Comparison of ENCODE assay signal across 30 cellular contexts in the genomic region with DNA sequence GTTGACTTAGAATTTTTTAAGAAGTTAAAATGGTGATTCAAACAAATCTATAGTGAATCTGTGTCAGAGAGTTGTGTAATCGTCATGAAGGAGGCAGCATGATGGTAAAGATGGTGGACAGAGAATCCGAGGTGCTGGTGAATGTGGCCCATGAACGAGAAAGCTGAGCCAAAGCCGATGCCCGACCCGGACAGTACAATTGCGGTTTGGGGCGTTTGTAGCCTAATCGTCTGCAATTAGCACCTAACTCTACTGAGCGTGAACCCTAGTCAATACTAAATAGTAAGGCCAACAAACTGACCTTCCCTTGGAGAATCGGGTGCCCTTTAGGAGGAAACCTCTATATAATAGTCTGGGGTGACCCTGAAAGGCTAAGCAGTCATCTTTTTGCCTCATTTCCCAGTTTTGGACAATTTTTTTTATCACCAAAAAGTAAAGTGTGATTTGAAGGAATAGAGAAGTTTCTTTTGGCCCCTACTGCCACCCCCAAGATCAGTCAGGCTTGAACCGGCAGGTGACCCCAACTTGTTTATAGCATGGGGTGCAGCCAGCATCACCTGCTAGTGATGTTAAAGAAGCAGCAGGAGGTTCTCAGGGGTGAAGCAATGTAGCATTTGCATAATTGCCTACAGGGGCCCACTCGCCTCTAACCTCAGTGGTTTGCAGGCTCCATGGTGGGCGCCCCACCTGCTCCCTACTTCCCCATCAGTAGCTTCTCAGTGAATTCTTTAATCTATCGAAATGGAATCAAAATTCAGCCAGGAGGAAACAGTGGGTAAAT. TPM values are rescaled to one million over a fixed set of nuclear protein-coding genes. Genes with fewer than 3 reads are reported as not detected.
DNase-seq lines count a peak whose midpoint lies in the region; ATAC-seq, FAIRE-seq and TF ChIP-seq lines count a peak whose summit lies in the region.
"Had no signal": no experiment of that assay in that cellular context is flagged by ENCODE, and none has a peak within 500 bp of the region (broad histone marks: within the 10 kb centered on the region; RNA-seq: fewer than 3 reads in every experiment).

No MANE protein-coding gene starts in this region.

- H3K27ac ChIP-seq in OCI-LY3 (ENCODE audit: low read length) (peak overlapping the region; percentile 74), kidney (ENCODE audit: low read depth in 2 of 2, low read length in 2 of 2) (no peak overlapping the region), osteoblast (ENCODE audit: low read depth, low read length) (no peak overlapping the region)
- H3K27ac ChIP-seq: A549, right lobe of liver, vagina had no signal

- H2AFZ ChIP-seq in OCI-LY3 (ENCODE audit: low read depth, low read length) (no peak overlapping the region), osteoblast (ENCODE audit: low read length) (no peak overlapping the region)

- peak overlapping the region; percentile 15; the same call in 1 of the 2 replicates for H3K4me3 ChIP-seq in OCI-LY3 (ENCODE audit: low read length)
- no peak overlapping the region for H3K4me3 ChIP-seq in kidney (ENCODE audit: low read length in 2 of 2)
- H3K4me3 ChIP-seq in osteoblast (ENCODE audit: insufficient read depth, low read length): no peak overlapping the region
- H3K4me3 ChIP-seq: A549, lung, right lobe of liver, thoracic aorta, vagina had no signal

- no peak for DNase-seq in activated naive CD8-positive, alpha-beta T cell treated with anti-CD3 and anti-CD28 coated beads, Interleukin-2, amount 50 U/mL, for 24 hours
- DNase-seq in activated naive CD8-positive, alpha-beta T cell treated with anti-CD3 and anti-CD28 coated beads for 36 hours: no peak
- DNase-seq in kidney (peak; percentile 39), osteoblast (ENCODE audit: insufficient read length, low spot score, missing footprints) (no peak), NCI-H2171 (lab: John Stamatoyannopoulos, UW) (no peak), HPDE6-E6E7 (ENCODE audit: extremely low spot score) (no peak)
- DNase-seq in effector CD4-positive, alpha-beta T cell: no peak
- DNase-seq: activated CD4-positive, alpha-beta T cell treated with anti-CD3 and anti-CD28 coated beads for 4 hours; activated CD8-positive, alpha-beta memory T cell treated with anti-CD3 and anti-CD28 coated beads for 24 hours; activated naive CD4-positive, alpha-beta T cell treated with Interleukin-2 at 50 U/mL for 16 hours; activated T-cell treated with anti-CD3 and anti-CD28 coated beads, Interleukin-2, amount 50 U/mL, for 4 hours; AML-193; amygdala; glutamatergic neuron; KG1; MM.1S; NCI-H1417; NCI-H2081 treated with DMSO at 0.1 percent for 48 hours; NCI-H748 treated with DMSO at 0.1 percent for 48 hours; right lobe of liver; stimulated activated CD4-positive, alpha-beta T cell treated with anti-CD3 and anti-CD28 coated beads, Interleukin-4, amount 100 ng/mL, for 4 hours; stimulated activated naive CD4-positive, alpha-beta T cell had no signal

- H3K36me3 Mint-ChIP-seq in activated naive CD8-positive, alpha-beta T cell treated with anti-CD3 and anti-CD28 coated beads, Interleukin-2, amount 50 U/mL, for 24 hours (ENCODE audit: low read depth): peaks cover 92% of the 10 kb centered on the region
- peaks cover 75% of the 10 kb centered on the region for H3K36me3 Mint-ChIP-seq in activated naive CD8-positive, alpha-beta T cell treated with anti-CD3 and anti-CD28 coated beads for 36 hours

- peak overlapping the region; percentile 95 for H3K4me2 ChIP-seq in OCI-LY3 (ENCODE audit: low read length)
- no peak overlapping the region for H3K4me2 ChIP-seq in osteoblast (ENCODE audit: insufficient read depth, low read length)
- H3K4me2 ChIP-seq: A549 had no signal

- no peaks in the 10 kb centered on the region for H3K9me3 Mint-ChIP-seq in activated naive CD8-positive, alpha-beta T cell treated with anti-CD3 and anti-CD28 coated beads, Interleukin-2, amount 50 U/mL, for 24 hours
- H3K9me3 Mint-ChIP-seq in activated naive CD8-positive, alpha-beta T cell treated with anti-CD3 and anti-CD28 coated beads for 36 hours: no peaks in the 10 kb centered on the region
- H3K9me3 Mint-ChIP-seq: activated T-cell treated with anti-CD3 and anti-CD28 coated beads, Interleukin-2, amount 50 U/mL, for 4 hours; neural crest cell had no signal

- H3K27me3 Mint-ChIP-seq in activated naive CD8-positive, alpha-beta T cell treated with anti-CD3 and anti-CD28 coated beads, Interleukin-2, amount 50 U/mL, for 24 hours: no peaks in the 10 kb centered on the region
- H3K27me3 Mint-ChIP-seq in activated naive CD8-positive, alpha-beta T cell treated with anti-CD3 and anti-CD28 coated beads for 36 hours: no peaks in the 10 kb centered on the region

- H3K36me3 ChIP-seq in OCI-LY3 (replicated peaks; ENCODE audit: low read depth, low read length) (peaks cover 89% of the 10 kb centered on the region), kidney (ENCODE audit: control insufficient read depth in 1 of 2, insufficient read depth in 2 of 2, low read length in 2 of 2) (peaks cover 0 to 9% of the 10 kb centered on the region in 2 donors), osteoblast (ENCODE audit: insufficient read depth, low read length) (no peaks in the 10 kb centered on the region)
- H3K36me3 ChIP-seq: thoracic aorta, vagina had no signal

- H3K27ac Mint-ChIP-seq in activated naive CD8-positive, alpha-beta T cell treated with anti-CD3 and anti-CD28 coated beads, Interleukin-2, amount 50 U/mL, for 24 hours: peak overlapping the region; percentile 59
- H3K27ac Mint-ChIP-seq in activated naive CD8-positive, alpha-beta T cell treated with anti-CD3 and anti-CD28 coated beads for 36 hours: no peak overlapping the region

- H3K9me3 ChIP-seq in OCI-LY3 (ENCODE audit: insufficient read depth, low read length) (no peaks in the 10 kb centered on the region), kidney (ENCODE audit: control insufficient read depth in 1 of 2, low read length in 2 of 2) (no peaks in the 10 kb centered on the region), osteoblast (ENCODE audit: low read depth, low read length) (no peaks in the 10 kb centered on the region)
- H3K9me3 ChIP-seq: right lobe of liver, thoracic aorta, vagina had no signal

- intact Hi-C loops in kidney (cut with DNase I): no loop called here

- H3K4me1 ChIP-seq in OCI-LY3 (ENCODE audit: low read length): peaks cover 100% of the 10 kb centered on the region
- no peaks in the 10 kb centered on the region for H3K4me1 ChIP-seq in kidney (ENCODE audit: control insufficient read depth in 1 of 2, insufficient read depth in 1 of 2, low read depth in 1 of 2, low read length in 2 of 2)
- H3K4me1 ChIP-seq in osteoblast (ENCODE audit: insufficient read depth, low read length): no peaks in the 10 kb centered on the region
- H3K4me1 ChIP-seq: A549, vagina had no signal

- TF ChIP-seq CTCF in OCI-LY3 (IDR thresholded peaks at IDR 0.05; ENCODE audit: low read depth, low read length) (no peak), kidney (IDR thresholded peaks at IDR 0.05; ENCODE audit: borderline replicate concordance, extremely low read depth, insufficient read depth) (no peak), osteoblast (IDR thresholded peaks at IDR 0.05; ENCODE audit: extremely low read depth, low read depth, low read length) (no peak)

- H3K79me2 ChIP-seq in OCI-LY3 (ENCODE audit: low read length) (peaks cover 95% of the 10 kb centered on the region), osteoblast (ENCODE audit: insufficient read depth, low read length) (no peaks in the 10 kb centered on the region)

- peaks cover 80% of the 10 kb centered on the region for H3K4me1 Mint-ChIP-seq in activated naive CD8-positive, alpha-beta T cell treated with anti-CD3 and anti-CD28 coated beads, Interleukin-2, amount 50 U/mL, for 24 hours
- H3K4me1 Mint-ChIP-seq in activated naive CD8-positive, alpha-beta T cell treated with anti-CD3 and anti-CD28 coated beads for 36 hours: peaks cover 46% of the 10 kb centered on the region

- H4K20me1 ChIP-seq in OCI-LY3 (ENCODE audit: insufficient read depth, low read length): peaks cover 98% of the 10 kb centered on the region
- no peaks in the 10 kb centered on the region for H4K20me1 ChIP-seq in osteoblast (ENCODE audit: insufficient read depth, low read length)

- H3K4me3 Mint-ChIP-seq in activated naive CD8-positive, alpha-beta T cell treated with anti-CD3 and anti-CD28 coated beads, Interleukin-2, amount 50 U/mL, for 24 hours: no peak overlapping the region
- no peak overlapping the region for H3K4me3 Mint-ChIP-seq in activated naive CD8-positive, alpha-beta T cell treated with anti-CD3 and anti-CD28 coated beads for 36 hours
- H3K4me3 Mint-ChIP-seq: activated T-cell treated with anti-CD3 and anti-CD28 coated beads, Interleukin-2, amount 50 U/mL, for 4 hours; neural crest cell had no signal

- FAIRE-seq in kidney (lab: Jason Lieb, UNC): no peak
- FAIRE-seq: A549 had no signal

- H3K9ac ChIP-seq in OCI-LY3 (ENCODE audit: low read length) (peak overlapping the region; percentile 23), kidney (ENCODE audit: low read length in 2 of 2) (no peak overlapping the region)

- no peak for ATAC-seq in activated naive CD8-positive, alpha-beta T cell treated with anti-CD3 and anti-CD28 coated beads, Interleukin-2, amount 50 U/mL, for 24 hours
- ATAC-seq: A549; activated T-cell treated with anti-CD3 and anti-CD28 coated beads, Interleukin-2, amount 50 U/mL, for 4 hours; right lobe of liver; SK-N-SH treated with all-trans-retinoic acid at 6 μM for 48 hours had no signal

- H3K27me3 ChIP-seq in OCI-LY3 (ENCODE audit: low read depth, low read length) (no peaks in the 10 kb centered on the region), osteoblast (ENCODE audit: insufficient read depth, low read length) (peaks cover 7% of the 10 kb centered on the region)
- H3K27me3 ChIP-seq: right lobe of liver, vagina had no signal

RNA-seq across cellular contexts. Expression of gene IRF8, which starts 11.3 kb away (rescaled TPM):
- 100 to 1,000 TPM; 230 to 234 TPM for total RNA-seq in activated naive CD8-positive, alpha-beta T cell treated with anti-CD3 and anti-CD28 coated beads for 36 hours
- total RNA-seq in kidney (33.3 TPM), osteoblast (under 0.01 and 0.36 TPM in 2 replicates)
- 2.9 TPM for polyA plus RNA-seq in kidney (ENCODE audit: insufficient read depth, low read depth, low replicate concordance)
- total RNA-seq: G401 had no signal

Comparison
In these comparisons a context has a peak if more than half of its experiments do, and no peak if none do; other contexts are left out.
1. RNA of gene IRF8, which starts 11.3 kb away (total RNA-seq): 230 to 234 TPM in activated naive CD8-positive, alpha-beta T cell treated with anti-CD3 and anti-CD28 coated beads for 36 hours and 33.3 TPM in kidney (single experiment); under 0.01 to 0.36 TPM in osteoblast; every median in the first group is over 10 times any median in the second.